Comparison of ENCODE assay signal across 20 cellular contexts in the genomic region with DNA sequence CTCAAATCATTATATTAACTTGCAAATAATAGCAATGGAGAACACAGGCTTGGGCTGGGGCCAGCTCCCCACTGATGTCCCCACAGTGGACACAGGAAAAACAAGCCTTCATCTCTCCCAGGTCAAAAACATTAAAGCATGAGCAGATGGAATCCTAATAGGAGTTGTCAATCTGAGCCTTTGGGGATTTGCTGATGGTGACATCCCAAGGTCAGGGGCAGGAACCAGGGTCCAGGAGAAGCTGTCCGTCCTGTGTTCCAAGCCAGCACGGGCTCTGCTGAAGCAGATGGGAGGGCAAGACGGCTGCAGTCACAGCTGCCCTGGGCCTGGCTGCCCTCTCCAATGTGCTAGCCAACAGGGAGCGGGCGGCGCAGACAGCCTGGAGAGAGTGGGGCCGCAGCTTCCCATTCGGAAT.
A peak's percentile ranks its signal among the peaks of the same experiment; 100 is the strongest.
DNase-seq lines count a peak whose midpoint lies in the region; ATAC-seq and TF ChIP-seq lines count a peak whose summit lies in the region.
"Had no signal": no experiment of that assay in that cellular context is flagged by ENCODE, and none has a peak within 500 bp of the region (broad histone marks: within the 10 kb centered on the region; RNA-seq: fewer than 3 reads in every experiment).

No MANE protein-coding gene starts in this region.

- intact Hi-C loops in Right ventricle myocardium inferior (cut with DNase I) (no loop called here), head of caudate nucleus (cut with DNase I) (no loop called here)

- TF ChIP-seq CTCF in right atrium auricular region (IDR thresholded peaks at IDR 0.05) (no peak), osteocyte (IDR thresholded peaks at IDR 0.05) (no peak)

- no peaks in the 10 kb centered on the region for H3K4me1 Mint-ChIP-seq in osteocyte (ENCODE audit: unreplicated experiment)
- H3K4me1 Mint-ChIP-seq: activated CD4-positive, alpha-beta T cell treated with anti-CD3 and anti-CD28 coated beads for 36 hours; mesothelial cell of epicardium had no signal

- H3K9me3 ChIP-seq in right atrium auricular region: peaks cover 0 to 24% of the 10 kb centered on the region in 2 donors

- peak; percentile 63 for ATAC-seq in Right ventricle myocardium inferior
- no peak for ATAC-seq in GM21737 (IDR thresholded peaks at IDR 0.05; ENCODE audit: unreplicated experiment)
- ATAC-seq: A549; activated CD4-positive, alpha-beta T cell treated with anti-CD3 and anti-CD28 coated beads for 36 hours; foreskin keratinocyte had no signal

- no peaks in the 10 kb centered on the region for H3K4me1 ChIP-seq in right atrium auricular region
- H3K4me1 ChIP-seq: A549, breast epithelium, foreskin keratinocyte, uterus had no signal

- H3K9me3 Mint-ChIP-seq in osteocyte (ENCODE audit: unreplicated experiment): peaks cover 21% of the 10 kb centered on the region

- no peak overlapping the region for H3K27ac Mint-ChIP-seq in osteocyte (ENCODE audit: unreplicated experiment)
- H3K27ac Mint-ChIP-seq: activated CD4-positive, alpha-beta T cell treated with anti-CD3 and anti-CD28 coated beads for 36 hours; mesothelial cell of epicardium; nephron had no signal

- H3K4me3 Mint-ChIP-seq in osteocyte (ENCODE audit: unreplicated experiment): no peak overlapping the region
- H3K4me3 Mint-ChIP-seq: activated CD4-positive, alpha-beta T cell treated with anti-CD3 and anti-CD28 coated beads for 36 hours; mesothelial cell of epicardium; nephron had no signal

- DNase-seq in Right ventricle myocardium inferior (ENCODE audit: missing footprints) (peak; percentile 72), right atrium auricular region (ENCODE audit: low spot score) (no peak), head of caudate nucleus (peak in 40 of 42 donors; percentile 32 to 80 (median 55)), osteocyte (ENCODE audit: extremely low spot score, unreplicated experiment) (peak; percentile 81), SW 1271 (lab: John Stamatoyannopoulos, UW) (no peak), NCI-H748 (lab: John Stamatoyannopoulos, UW; ENCODE audit: unreplicated experiment) (no peak), NCI-H2227 (lab: John Stamatoyannopoulos, UW; ENCODE audit: unreplicated experiment) (no peak)
- DNase-seq: activated CD4-positive, alpha-beta T cell treated with anti-CD3 and anti-CD28 coated beads for 36 hours; COR-L47; foreskin keratinocyte; GM23248; NCI-H1105; NCI-H526 treated with DMSO at 0.1 percent for 48 hours; stimulated activated CD4-positive, alpha-beta T cell treated with anti-CD3 and anti-CD28 coated beads, Interleukin-12 subunit alpha, Interleukin-12 subunit beta, amount 100 ng/mL, for 4 hours; uterus had no signal

- no peaks in the 10 kb centered on the region for H3K36me3 ChIP-seq in right atrium auricular region
- H3K36me3 ChIP-seq: breast epithelium, uterus had no signal

- H3K27me3 Mint-ChIP-seq in osteocyte (ENCODE audit: unreplicated experiment): peaks cover 7% of the 10 kb centered on the region

- H3K27me3 ChIP-seq in right atrium auricular region: no peaks in the 10 kb centered on the region
- H3K27me3 ChIP-seq: breast epithelium, foreskin keratinocyte, uterus had no signal

- H3K4me3 ChIP-seq in right atrium auricular region: no peak overlapping the region
- H3K4me3 ChIP-seq: A549, breast epithelium, GM23248, uterus had no signal

- no peaks in the 10 kb centered on the region for H3K36me3 Mint-ChIP-seq in osteocyte (ENCODE audit: unreplicated experiment)

- no peak overlapping the region for H3K27ac ChIP-seq in right atrium auricular region
- H3K27ac ChIP-seq: A549, breast epithelium, foreskin keratinocyte, GM23248, uterus had no signal

Comparison
In these comparisons a context has a peak if more than half of its experiments do, and no peak if none do; other contexts are left out.
1. DNase-seq: peak in Right ventricle myocardium inferior (single experiment), head of caudate nucleus (40 of 42) and osteocyte (single experiment); none in right atrium auricular region (single experiment), SW 1271 (0 of 2), NCI-H748 (single experiment) and NCI-H2227 (single experiment).